In genomic region chr11:57751676-57752253, GRCh38 we compare ENCODE assay signal across 8 cellular contexts. TPM values are rescaled to one million over a fixed set of nuclear protein-coding genes. Genes with fewer than 3 reads are reported as not detected.
A peak's percentile ranks its signal among the peaks of the same experiment; 100 is the strongest.
DNase-seq lines count a peak whose midpoint lies in the region; ATAC-seq and TF ChIP-seq lines count a peak whose summit lies in the region.

Gene BTBD18 (minus strand): TSS chr11:57751819. CDS start chr11:57751188, 631 bp downstream.

- no peak within 1 kb of the TSS for H2BK12ac ChIP-seq in neuronal stem cell (ENCODE audit: low read length)

- H4K91ac ChIP-seq in neuronal stem cell (ENCODE audit: low read depth, low read length, poor library complexity) = no peak within 1 kb of the TSS

- H3K4me3 ChIP-seq in HFF-Myc (replicated peaks; ENCODE audit: low read depth, low read length) (no peak within 1 kb of the TSS), RWPE2 (ENCODE audit: severe bottlenecking) (no peak within 1 kb of the TSS), neuronal stem cell (ENCODE audit: low read length in 2 of 2) (no peak within 1 kb of the TSS)

- peak; percentile 26 for DNase-seq in COLO668 (lab: John Stamatoyannopoulos, UW; ENCODE audit: unreplicated experiment)
- DNase-seq in HFF-Myc (ENCODE audit: extremely low read depth, low read depth) = no peak
- no peak for DNase-seq in RWPE2 (ENCODE audit: low spot score)
- peak; percentile 38 for DNase-seq in fibroblast of gingiva (ENCODE audit: low read depth)
- DNase-seq in neuronal stem cell (ENCODE audit: low spot score) = no peak
- no peak for DNase-seq in T1000 (lab: John Stamatoyannopoulos, UW)
- DNase-seq in DMS114 treated with DMSO at 0.1 percent for 48 hours (lab: John Stamatoyannopoulos, UW; ENCODE audit: unreplicated experiment) = no peak

- H2AFZ ChIP-seq in neuronal stem cell (ENCODE audit: low read length) = no peak within 1 kb of the TSS

- H3K4me1 ChIP-seq in RWPE2 (ENCODE audit: insufficient read depth, poor library complexity, severe bottlenecking) (no peaks in the 10 kb centered on the region), neuronal stem cell (ENCODE audit: control insufficient read depth in 2 of 2, insufficient read depth in 1 of 2, low read depth in 1 of 2, low read length in 2 of 2) (no peaks in the 10 kb centered on the region)

- no peak within 1 kb of the TSS for H3K18ac ChIP-seq in neuronal stem cell (ENCODE audit: low read length)

- no peak within 1 kb of the TSS for H3K4me2 ChIP-seq in neuronal stem cell (ENCODE audit: insufficient read depth, low read length, poor library complexity, severe bottlenecking)

- peak; percentile 42 for TF ChIP-seq CTCF in HFF-Myc (IDR thresholded peaks at IDR 0.05; ENCODE audit: low read depth, low read length, missing control alignments)
- peak; percentile 68 for TF ChIP-seq CTCF in RWPE2 (IDR thresholded peaks at IDR 0.05; ENCODE audit: poor library complexity, severe bottlenecking)

- no peak within 1 kb of the TSS for H4K8ac ChIP-seq in neuronal stem cell (ENCODE audit: low read depth, low read length)

- no peak within 1 kb of the TSS for H3K23ac ChIP-seq in neuronal stem cell (ENCODE audit: low read depth, low read length, poor library complexity)

- peak within 1 kb of the TSS; percentile 75 for H2BK5ac ChIP-seq in neuronal stem cell (ENCODE audit: low read length)

- H2BK15ac ChIP-seq in neuronal stem cell (ENCODE audit: low read length) = no peak within 1 kb of the TSS

- H3K36me3 ChIP-seq in RWPE2 (ENCODE audit: low read depth) (no peaks in the 10 kb centered on the region), neuronal stem cell (replicated peaks in 1 of 2; ENCODE audit: control insufficient read depth in 2 of 2, insufficient read depth in 2 of 2, low read length in 2 of 2) (peaks cover 1 to 23% of the 10 kb centered on the region in 2 donors)

- H3K27ac ChIP-seq in RWPE2 (ENCODE audit: poor library complexity, severe bottlenecking) = no peak within 1 kb of the TSS
- H3K27ac ChIP-seq in neuronal stem cell (replicated peaks; ENCODE audit: low read length) = no peak within 1 kb of the TSS

- H3K4ac ChIP-seq in neuronal stem cell (ENCODE audit: low read length) = no peak within 1 kb of the TSS

- ATAC-seq in RWPE2 (ENCODE audit: low read depth) (peak; percentile 87), GM21367 (IDR thresholded peaks at IDR 0.05; ENCODE audit: unreplicated experiment) (no peak)

- no peaks in the 10 kb centered on the region for H3K79me1 ChIP-seq in neuronal stem cell (ENCODE audit: low read depth, low read length)

- no peaks in the 10 kb centered on the region for H3K9me3 ChIP-seq in RWPE2 (ENCODE audit: severe bottlenecking)
- peaks cover 0 to 4% of the 10 kb centered on the region in 2 donors for H3K9me3 ChIP-seq in neuronal stem cell (replicated peaks in 1 of 2; ENCODE audit: control insufficient read depth in 2 of 2, insufficient read depth in 1 of 2, low read depth in 1 of 2, low read length in 2 of 2)

- H2BK120ac ChIP-seq in neuronal stem cell (ENCODE audit: low read depth, low read length) = no peak within 1 kb of the TSS

- H3K9ac ChIP-seq in neuronal stem cell (ENCODE audit: low read depth, low read length, poor library complexity) = no peak within 1 kb of the TSS

- H3K14ac ChIP-seq in neuronal stem cell (ENCODE audit: low read length) = no peak within 1 kb of the TSS

- peak within 1 kb of the TSS; percentile 61 for H2AK5ac ChIP-seq in neuronal stem cell (ENCODE audit: low read depth, low read length)

- H3K27me3 ChIP-seq in RWPE2 (ENCODE audit: insufficient read depth, poor library complexity, severe bottlenecking) = no peaks in the 10 kb centered on the region
- H3K27me3 ChIP-seq in neuronal stem cell (ENCODE audit: control insufficient read depth in 3 of 3, insufficient read depth in 3 of 3, low read depth in 1 of 3, low read length in 3 of 3) = no peaks in the 10 kb centered on the region

- no CpG with 5 or more reads among the region's 10 CpGs for WGBS in neuronal stem cell (ENCODE audit: extremely low coverage in 2 of 2, insufficient read length in 2 of 2, insufficient replicate concordance in 1 of 2), 2 donors

RNA-seq across cellular contexts. Expression of gene BTBD18, which starts in this region (rescaled TPM):
- polyA plus RNA-seq in neuronal stem cell (2013, experiment 1 of 2) = not detected
- polyA plus RNA-seq in neuronal stem cell (2013, experiment 2 of 2) = not detected

Comparison
In these comparisons a context has a peak if more than half of its experiments do, and no peak if none do; other contexts are left out.
1. DNase-seq: peak in COLO668 (single experiment) and fibroblast of gingiva (single experiment); none in HFF-Myc (single experiment), RWPE2 (single experiment), neuronal stem cell (single experiment), T1000 (single experiment) and DMS114 treated with DMSO at 0.1 percent for 48 hours (single experiment).